In the genomic region with DNA sequence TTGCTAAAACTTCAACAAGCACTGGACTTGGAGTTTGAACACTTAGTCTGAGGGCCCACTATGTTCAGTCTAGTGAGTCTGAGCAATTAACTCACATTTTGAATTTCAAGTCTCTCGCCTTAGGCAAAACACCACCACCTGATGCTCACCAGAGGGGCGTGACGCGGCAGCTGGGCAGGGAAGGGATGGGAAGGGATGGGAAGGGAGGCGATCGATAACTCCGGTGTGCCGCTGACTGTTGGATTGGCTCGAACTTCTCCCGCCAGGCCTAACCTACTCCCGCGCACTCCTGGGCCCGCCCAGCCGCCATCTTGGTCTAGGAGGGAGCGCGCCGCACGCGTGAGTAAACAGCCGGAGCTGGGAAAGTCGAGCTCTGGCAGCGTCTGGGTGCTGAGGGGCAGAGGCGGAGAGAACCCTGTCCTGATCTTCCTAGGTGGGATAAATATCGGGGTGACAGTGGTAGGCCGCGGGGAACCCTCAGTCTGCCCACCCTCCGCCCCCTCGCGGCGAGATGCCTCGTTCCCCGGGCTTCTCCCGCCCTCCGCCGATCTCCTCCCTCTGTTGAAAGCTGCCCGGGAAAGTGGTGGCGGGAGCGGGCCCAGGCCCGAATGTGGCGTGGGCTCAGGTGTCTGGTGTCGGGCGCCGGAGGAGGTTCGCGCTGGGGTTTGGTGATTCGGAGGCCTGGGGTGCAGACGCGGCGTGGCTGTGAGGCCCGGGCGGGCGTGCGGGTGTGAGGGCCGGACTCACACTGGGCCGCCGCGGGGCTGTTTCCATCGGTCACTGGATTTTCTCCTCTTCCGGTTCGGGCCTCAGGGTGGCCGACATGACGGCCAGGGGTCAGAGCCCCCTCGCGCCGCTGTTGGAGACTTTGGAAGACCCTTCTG, we compare ENCODE assay signal across 8 cellular contexts. TPM values are rescaled to one million over a fixed set of nuclear protein-coding genes. Genes with fewer than 3 reads are reported as not detected.
A peak's percentile ranks its signal among the peaks of the same experiment; 100 is the strongest.
DNase-seq lines count a peak whose midpoint lies in the region; ATAC-seq and TF ChIP-seq lines count a peak whose summit lies in the region.

A gene with protein sequence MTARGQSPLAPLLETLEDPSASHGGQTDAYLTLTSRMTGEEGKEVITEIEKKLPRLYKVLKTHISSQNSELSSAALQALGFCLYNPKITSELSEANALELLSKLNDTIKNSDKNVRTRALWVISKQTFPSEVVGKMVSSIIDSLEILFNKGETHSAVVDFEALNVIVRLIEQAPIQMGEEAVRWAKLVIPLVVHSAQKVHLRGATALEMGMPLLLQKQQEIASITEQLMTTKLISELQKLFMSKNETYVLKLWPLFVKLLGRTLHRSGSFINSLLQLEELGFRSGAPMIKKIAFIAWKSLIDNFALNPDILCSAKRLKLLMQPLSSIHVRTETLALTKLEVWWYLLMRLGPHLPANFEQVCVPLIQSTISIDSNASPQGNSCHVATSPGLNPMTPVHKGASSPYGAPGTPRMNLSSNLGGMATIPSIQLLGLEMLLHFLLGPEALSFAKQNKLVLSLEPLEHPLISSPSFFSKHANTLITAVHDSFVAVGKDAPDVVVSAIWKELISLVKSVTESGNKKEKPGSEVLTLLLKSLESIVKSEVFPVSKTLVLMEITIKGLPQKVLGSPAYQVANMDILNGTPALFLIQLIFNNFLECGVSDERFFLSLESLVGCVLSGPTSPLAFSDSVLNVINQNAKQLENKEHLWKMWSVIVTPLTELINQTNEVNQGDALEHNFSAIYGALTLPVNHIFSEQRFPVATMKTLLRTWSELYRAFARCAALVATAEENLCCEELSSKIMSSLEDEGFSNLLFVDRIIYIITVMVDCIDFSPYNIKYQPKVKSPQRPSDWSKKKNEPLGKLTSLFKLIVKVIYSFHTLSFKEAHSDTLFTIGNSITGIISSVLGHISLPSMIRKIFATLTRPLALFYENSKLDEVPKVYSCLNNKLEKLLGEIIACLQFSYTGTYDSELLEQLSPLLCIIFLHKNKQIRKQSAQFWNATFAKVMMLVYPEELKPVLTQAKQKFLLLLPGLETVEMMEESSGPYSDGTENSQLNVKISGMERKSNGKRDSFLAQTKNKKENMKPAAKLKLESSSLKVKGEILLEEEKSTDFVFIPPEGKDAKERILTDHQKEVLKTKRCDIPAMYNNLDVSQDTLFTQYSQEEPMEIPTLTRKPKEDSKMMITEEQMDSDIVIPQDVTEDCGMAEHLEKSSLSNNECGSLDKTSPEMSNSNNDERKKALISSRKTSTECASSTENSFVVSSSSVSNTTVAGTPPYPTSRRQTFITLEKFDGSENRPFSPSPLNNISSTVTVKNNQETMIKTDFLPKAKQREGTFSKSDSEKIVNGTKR (N-terminal part only) (plus strand): TSS at position 302 of the 884 bp plus-strand sequence. CDS start 522 bp downstream, at position 824.

- DNase-seq in H4 (ENCODE audit: low spot score) (peak; percentile 96), LNCaP clone FGC (ENCODE audit: low read depth) (peak; percentile 64), fibroblast of the aortic adventitia (ENCODE audit: low read depth) (peak; percentile 88), nephron progenitor cell (peak; percentile 88)
- DNase-seq in activated T-helper 9 cell treated with anti-CD3 and anti-CD28 coated beads, Interleukin-2, amount 50 U/mL, for 16 hours (ENCODE audit: low read depth) = peak; percentile 70
- DNase-seq in stimulated activated naive CD8-positive, alpha-beta T cell treated with anti-CD3 and anti-CD28 coated beads, Interleukin-15, amount 100 ng/mL, for 72 hours = peak; percentile 74 to 85

- H3K36me3 Mint-ChIP-seq in nephron progenitor cell (ENCODE audit: low read depth) = peaks cover 33% of the 10 kb centered on the region

- H3K4me3 Mint-ChIP-seq in nephron progenitor cell = peak within 1 kb of the TSS; percentile 98
- H3K4me3 Mint-ChIP-seq in stimulated activated naive CD8-positive, alpha-beta T cell treated with anti-CD3 and anti-CD28 coated beads, Interleukin-15, amount 100 ng/mL, for 72 hours = peak within 1 kb of the TSS; percentile 92 to 96

- H3K4me3 ChIP-seq in LNCaP clone FGC (ENCODE audit: low read depth, low read length) (peak within 1 kb of the TSS; percentile 97), fibroblast of the aortic adventitia (ENCODE audit: low read depth, low read length) (peak within 1 kb of the TSS; percentile 96)

- H3K9me3 Mint-ChIP-seq in nephron progenitor cell = peaks cover 10% of the 10 kb centered on the region
- no peaks in the 10 kb centered on the region for H3K9me3 Mint-ChIP-seq in stimulated activated naive CD8-positive, alpha-beta T cell treated with anti-CD3 and anti-CD28 coated beads, Interleukin-15, amount 100 ng/mL, for 72 hours

- ATAC-seq in stimulated activated naive CD8-positive, alpha-beta T cell treated with anti-CD3 and anti-CD28 coated beads, Interleukin-15, amount 100 ng/mL, for 72 hours = peak; percentile 96

- peak; percentile 82 for TF ChIP-seq POLR2A in Raji (IDR thresholded peaks at IDR 0.05; ENCODE audit: insufficient read depth, low read depth, low read length)

- TF ChIP-seq CTCF in LNCaP clone FGC (IDR thresholded peaks at IDR 0.05; ENCODE audit: control insufficient read depth, extremely low read depth, insufficient read depth) = peak; percentile 43
- TF ChIP-seq CTCF in fibroblast of the aortic adventitia (IDR thresholded peaks at IDR 0.05; ENCODE audit: insufficient read depth, low read length) = peak; percentile 77
- TF ChIP-seq CTCF in nephron progenitor cell (IDR thresholded peaks at IDR 0.05) = peak; percentile 36

- H3K9me3 ChIP-seq in ES-I3 (ENCODE audit: control insufficient read depth, insufficient read depth, low read length) = no peaks in the 10 kb centered on the region

- H3K4me1 Mint-ChIP-seq in nephron progenitor cell = peaks cover 24% of the 10 kb centered on the region
- H3K4me1 Mint-ChIP-seq in stimulated activated naive CD8-positive, alpha-beta T cell treated with anti-CD3 and anti-CD28 coated beads, Interleukin-15, amount 100 ng/mL, for 72 hours = peaks cover 23% of the 10 kb centered on the region

- peaks cover 6% of the 10 kb centered on the region; the same call in 1 of the 2 replicates for H3K36me3 ChIP-seq in ES-I3 (ENCODE audit: insufficient read depth, low read length)

- no peaks in the 10 kb centered on the region; the same call in 1 of the 2 replicates for H3K4me1 ChIP-seq in ES-I3 (ENCODE audit: insufficient read depth, low read length)

- peak within 1 kb of the TSS; percentile 94 for H3K27ac Mint-ChIP-seq in nephron progenitor cell
- H3K27ac Mint-ChIP-seq in stimulated activated naive CD8-positive, alpha-beta T cell treated with anti-CD3 and anti-CD28 coated beads, Interleukin-15, amount 100 ng/mL, for 72 hours = peak within 1 kb of the TSS; percentile 98 to 99

- H3K9ac ChIP-seq in ES-I3 (ENCODE audit: low read depth, low read length) = peak within 1 kb of the TSS; percentile 87

- peaks cover 5% of the 10 kb centered on the region for H3K27me3 Mint-ChIP-seq in nephron progenitor cell (ENCODE audit: low read depth, poor library complexity)
- no peaks in the 10 kb centered on the region for H3K27me3 Mint-ChIP-seq in stimulated activated naive CD8-positive, alpha-beta T cell treated with anti-CD3 and anti-CD28 coated beads, Interleukin-15, amount 100 ng/mL, for 72 hours

RNA-seq across cellular contexts. Expression of the gene that starts here (rescaled TPM):
- 16.4 and 23.6 TPM in 2 replicates for total RNA-seq in H4 (2014; rRNA removed; shearing (Covaris generic))
- total RNA-seq in fibroblast of the aortic adventitia (ENCODE audit: low replicate concordance) = 66.7 and 122 TPM in 2 replicates

Comparison
In these comparisons a context has a peak if more than half of its experiments do, and no peak if none do; other contexts are left out.
1. Peak in every context shown above with its lines: DNase-seq, ATAC-seq and H3K4me3 ChIP-seq.